Comparison of ENCODE assay signal across 7 cellular contexts in genomic region chr16:28417033-28417432, GRCh38. TPM values are rescaled to one million over a fixed set of nuclear protein-coding genes. Genes with fewer than 3 reads are reported as not detected.
"Had no signal": no experiment of that assay in that cellular context is flagged by ENCODE, and none has a peak within 500 bp of the region (broad histone marks: within the 10 kb centered on the region; RNA-seq: fewer than 3 reads in every experiment).

No MANE protein-coding gene starts in this region.

RNA-seq across cellular contexts. Expression of gene NPIPB7, which starts 55.1 kb away (rescaled TPM):
- total RNA-seq: activated B cell treated with CpG ODN at 0.5 μM for 24 hours; activated CD4-positive, alpha-beta memory T cell treated with anti-CD3 and anti-CD28 coated beads for 36 hours; activated CD4-positive, alpha-beta T cell treated with anti-CD3 and anti-CD28 coated beads, Interleukin-2, amount 10 ng/mL, durations not matched to agents 24 days and 14 days; activated CD8-positive, alpha-beta memory T cell treated with anti-CD3 and anti-CD28 coated beads, Interleukin-2, amount 10 ng/mL, durations not matched to agents 7 days and 5 days; activated CD8-positive, alpha-beta T cell treated with anti-CD3 and anti-CD28 coated beads for 36 hours; activated CD8-positive, alpha-beta T cell treated with anti-CD3 and anti-CD28 coated beads, Interleukin-2, amount 10 ng/mL, durations not matched to agents 7 days and 5 days; T-helper 17 cell had no signal
